Comparison of ENCODE assay signal across 16 cellular contexts in the genomic region with DNA sequence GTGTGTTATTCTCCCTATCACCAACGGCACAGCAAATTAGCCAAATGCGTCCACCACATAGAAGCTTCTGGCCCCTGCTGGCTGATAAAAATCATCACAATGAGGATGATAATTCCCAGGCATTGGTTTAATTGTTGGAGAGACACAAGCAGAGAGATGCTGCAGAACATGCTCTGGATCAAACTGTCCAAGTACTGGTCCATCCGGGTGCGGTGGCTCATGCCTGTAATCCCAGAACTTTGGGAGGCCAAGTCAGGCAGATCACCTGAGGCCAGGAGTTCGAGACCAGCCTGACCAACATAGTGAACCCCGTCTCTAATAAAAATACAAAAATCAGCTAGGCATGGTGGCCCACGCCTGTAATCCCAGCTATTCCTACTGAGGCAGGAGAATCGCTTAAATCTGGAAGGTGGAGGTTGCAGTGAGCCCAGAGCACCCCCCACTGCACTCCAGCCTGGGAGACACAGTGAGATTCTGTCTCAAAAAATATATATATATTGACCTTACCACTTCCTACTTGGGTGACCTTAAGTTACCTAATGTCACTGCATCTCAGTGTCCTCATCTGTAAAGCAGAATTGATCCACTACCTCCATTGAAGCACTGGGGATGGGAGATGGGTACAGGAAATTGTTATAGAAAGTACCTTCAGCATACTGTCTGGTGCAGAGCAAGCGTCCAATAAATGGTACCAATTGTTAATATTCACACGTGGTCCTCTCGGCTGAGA.
"Had no signal": no experiment of that assay in that cellular context is flagged by ENCODE, and none has a peak within 500 bp of the region (broad histone marks: within the 10 kb centered on the region; RNA-seq: fewer than 3 reads in every experiment).

No MANE protein-coding gene starts in this region.

- H3K36me3 ChIP-seq: adrenal gland, prostate gland, upper lobe of right lung, WERI-Rb-1 had no signal

- H3K4me1 ChIP-seq: adrenal gland, prostate gland had no signal

- H3K4me3 ChIP-seq: adrenal gland, prostate gland, testis, upper lobe of right lung had no signal

- ATAC-seq: activated naive CD4-positive, alpha-beta T cell treated with anti-CD3 and anti-CD28 coated beads, Interleukin-2, amount 50 U/mL, for 72 hours; sciatic nerve; stimulated activated memory B cell treated with anti-CD40 and anti-IgM and Interleukin-4, amounts not matched to agents 10 μg/mL and 1 μg/mL and 100 μg/mL, for 72 hours; upper lobe of right lung had no signal

- H3K27ac ChIP-seq: adrenal gland, testis, WERI-Rb-1 had no signal

- H3K9me3 ChIP-seq: adrenal gland, prostate gland, testis, upper lobe of right lung had no signal

- DNase-seq: activated CD4-positive, alpha-beta T cell treated with anti-CD3 and anti-CD28 coated beads, Interleukin-2, amount 50 U/mL, for 48 hours; activated gamma-delta T cell; adrenal gland; effector CD8-positive, alpha-beta T cell; hippocampal formation; naive B cell; stimulated activated CD4-positive, alpha-beta T cell treated with anti-CD3 and anti-CD28 coated beads, Interleukin-4, amount 100 ng/mL, for 4 hours; SW 1271; T-helper 2 cell; testis; upper lobe of right lung; WERI-Rb-1 had no signal

- H3K27me3 ChIP-seq: adrenal gland, testis, upper lobe of right lung had no signal
